1 cellular context compared by ENCODE assay signal in the genomic region with DNA sequence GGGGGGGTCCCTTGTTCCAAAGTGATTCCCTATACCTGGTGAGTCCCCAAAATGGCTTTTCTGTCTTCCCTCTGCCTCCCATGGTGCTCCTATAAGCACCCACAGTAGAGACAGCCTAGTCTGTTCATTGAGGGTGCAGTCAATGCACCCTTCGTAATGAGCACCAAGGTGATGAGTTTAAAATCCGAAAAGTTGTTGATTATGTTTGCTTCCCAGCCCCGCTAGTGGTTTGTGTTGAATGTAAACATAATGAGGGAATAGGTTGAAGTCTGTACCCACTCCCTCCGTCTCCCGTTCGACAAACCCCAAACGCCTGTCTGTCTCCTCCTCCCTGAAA.
TF ChIP-seq lines count a peak whose summit lies in the region.

No MANE protein-coding gene starts in this region.

TF ChIP-seq in H1, 55 proteins besides CTCF, POLR2A, EP300 and RAD21 (continued from another document):
- TF ChIP-seq TAF7 (optimal IDR thresholded peaks at IDR 0.05; ENCODE audit: borderline replicate concordance, low read depth, low read length) = no peak
- TF ChIP-seq, protein P1, sequence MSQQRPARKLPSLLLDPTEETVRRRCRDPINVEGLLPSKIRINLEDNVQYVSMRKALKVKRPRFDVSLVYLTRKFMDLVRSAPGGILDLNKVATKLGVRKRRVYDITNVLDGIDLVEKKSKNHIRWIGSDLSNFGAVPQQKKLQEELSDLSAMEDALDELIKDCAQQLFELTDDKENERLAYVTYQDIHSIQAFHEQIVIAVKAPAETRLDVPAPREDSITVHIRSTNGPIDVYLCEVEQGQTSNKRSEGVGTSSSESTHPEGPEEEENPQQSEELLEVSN (IDR thresholded peaks at IDR 0.05) = no peak
TF ChIP-seq in H1: peak in this region for 1.
